17 cellular contexts compared by ENCODE assay signal in genomic region chr17:574061-574460, GRCh38.
DNase-seq lines count a peak whose midpoint lies in the region; ATAC-seq and TF ChIP-seq lines count a peak whose summit lies in the region.
"Had no signal": no experiment of that assay in that cellular context is flagged by ENCODE, and none has a peak within 500 bp of the region (broad histone marks: within the 10 kb centered on the region; RNA-seq: fewer than 3 reads in every experiment).

No MANE protein-coding gene starts in this region.

- H3K4me3 ChIP-seq in fibroblast of pulmonary artery (replicated peaks; ENCODE audit: low read depth, low read length): no peak overlapping the region
- H3K4me3 ChIP-seq: ascending aorta, tibial nerve had no signal

- no peak for TF ChIP-seq CTCF in fibroblast of pulmonary artery (IDR thresholded peaks at IDR 0.05; ENCODE audit: low read length, missing control alignments)

- peak; percentile 54 for ATAC-seq in left lobe of liver
- ATAC-seq: stimulated activated naive CD8-positive, alpha-beta T cell treated with anti-CD3 and anti-CD28 coated beads, Interleukin-15, Interleukin-2, amounts not matched to agents 100 U/mL and 50 U/mL, for 24 hours had no signal

- DNase-seq in DMS79 treated with DMSO at 0.1 percent for 48 hours (lab: John Stamatoyannopoulos, UW) (peak; percentile 24), DMS79 (lab: John Stamatoyannopoulos, UW) (no peak), fibroblast of pulmonary artery (ENCODE audit: low read depth) (peak; percentile 80), left lobe of liver (ENCODE audit: low spot score) (no peak), stromal cell of bone marrow (ENCODE audit: low read depth) (peak; percentile 37), SW 1271 (lab: John Stamatoyannopoulos, UW) (no peak), middle frontal gyrus (ENCODE audit: extremely low spot score, low spot score) (no peak)
- no peak for DNase-seq in activated CD4-positive, CD25-positive, alpha-beta regulatory T cell treated with anti-CD3 and anti-CD28 coated beads, Interleukin-2, amount 50 U/mL, for 72 hours
- DNase-seq: activated B cell treated with CpG ODN at 0.5 μM for 24 hours; activated CD4-positive, alpha-beta T cell treated with anti-CD3 and anti-CD28 coated beads, Interleukin-2, amount 50 U/mL, for 48 hours; activated CD8-positive, alpha-beta memory T cell treated with anti-CD3 and anti-CD28 coated beads, Interleukin-2, amount 50 U/mL, for 4 hours; H9; kidney; stimulated activated naive CD8-positive, alpha-beta T cell treated with anti-CD3 and anti-CD28 coated beads, Interleukin-15, Interleukin-2, amounts not matched to agents 100 U/mL and 50 U/mL, for 24 hours; T1000 had no signal

Comparison
In these comparisons a context has a peak if more than half of its experiments do, and no peak if none do; other contexts are left out.
1. DNase-seq: peak in DMS79 treated with DMSO at 0.1 percent for 48 hours (single experiment), fibroblast of pulmonary artery (single experiment) and stromal cell of bone marrow (single experiment); none in DMS79 (single experiment), left lobe of liver (single experiment), SW 1271 (0 of 2), activated CD4-positive, CD25-positive, alpha-beta regulatory T cell treated with anti-CD3 and anti-CD28 coated beads, Interleukin-2, amount 50 U/mL, for 72 hours (single experiment) and middle frontal gyrus (single experiment).